ENCODE assay signal across 8 cellular contexts in the genomic region with DNA sequence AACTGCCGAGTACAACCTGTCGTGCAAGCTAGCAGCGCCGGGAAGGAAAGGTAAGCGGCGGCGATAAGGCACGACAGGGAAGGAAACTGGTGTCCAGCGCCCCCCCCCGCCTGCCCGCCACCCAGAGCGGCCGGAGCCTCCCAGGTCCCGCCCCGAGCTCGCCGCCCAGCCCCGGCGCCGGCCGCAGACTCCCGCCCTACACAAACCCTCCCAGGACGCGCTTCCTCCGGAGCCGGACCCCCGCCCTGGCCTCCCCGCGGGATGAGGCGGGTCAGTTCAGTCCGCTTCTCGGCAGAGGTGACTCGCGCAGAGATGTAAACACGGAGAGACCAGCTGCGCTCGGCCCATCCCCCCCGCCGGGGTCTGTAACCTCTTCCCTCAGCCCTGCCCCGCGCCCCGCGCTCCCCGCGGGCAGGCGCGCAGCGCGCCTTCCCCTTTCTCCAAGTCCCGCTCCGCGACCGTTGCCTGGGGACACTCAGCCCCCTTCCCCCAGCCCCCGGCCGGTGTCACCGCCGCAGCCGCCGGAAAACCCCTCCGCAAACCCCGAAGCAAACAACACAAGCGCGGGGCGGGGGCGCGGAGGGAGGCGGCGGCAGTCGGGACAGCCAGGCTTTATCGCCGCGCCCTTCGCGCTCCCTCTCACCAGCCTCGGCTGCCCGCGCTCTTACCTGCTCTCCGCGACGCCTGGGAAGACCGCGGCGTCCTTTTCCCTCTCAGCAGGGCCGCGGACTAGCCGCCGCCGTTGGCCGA. TPM values are rescaled to one million over a fixed set of nuclear protein-coding genes. Genes with fewer than 3 reads are reported as not detected.
A peak's percentile ranks its signal among the peaks of the same experiment; 100 is the strongest.
DNase-seq lines count a peak whose midpoint lies in the region; ATAC-seq and TF ChIP-seq lines count a peak whose summit lies in the region.

No MANE protein-coding gene starts in this region.

- H4K91ac ChIP-seq in IMR-90 (ENCODE audit: insufficient read depth, low read depth, low read length) = no peak overlapping the region

- H4K5ac ChIP-seq in IMR-90 (ENCODE audit: low read depth, low read length) = no peak overlapping the region

- H2BK15ac ChIP-seq in IMR-90 (ENCODE audit: low read depth, low read length) = no peak overlapping the region; the same call in 2 of the 3 replicates

- CTCF ChIA-PET in IMR-90 (lab: Yijun Ruan, JAX) = interaction anchor here (0.8 to 1.2 kb wide), 2 partner anchors 75 to 146 kb away, joined by 3 read pairs; no protein-coding TSS in a partner anchor

- H4K8ac ChIP-seq in IMR-90 (ENCODE audit: low read depth in 2 of 2, low read length in 2 of 2) = no peak overlapping the region; a peak in 1 of 4 replicates

- H3K27ac ChIP-seq in IMR-90 (ENCODE audit: insufficient read depth, low read length) (peak overlapping the region; percentile 92), foreskin keratinocyte (peak overlapping the region; percentile 46)

- peak overlapping the region; percentile 40; the same call in 1 of the 2 replicates for H3K18ac ChIP-seq in IMR-90 (ENCODE audit: low read depth, low read length)

- TF ChIP-seq CTCF in IMR-90 (conservative IDR thresholded peaks at IDR 0.05; ENCODE audit: low read depth, low read length) = no peak
- TF ChIP-seq CTCF in foreskin keratinocyte (conservative IDR thresholded peaks at IDR 0.05) = no peak

- peaks cover 7% of the 10 kb centered on the region; the same call in 1 of the 2 replicates for H3K4me1 ChIP-seq in IMR-90 (ENCODE audit: control insufficient read depth, insufficient read depth, low read length)
- peaks cover 8% of the 10 kb centered on the region for H3K4me1 ChIP-seq in foreskin keratinocyte
- H3K4me1 ChIP-seq in neuron (ENCODE audit: insufficient read depth, low read length) = peaks cover 12% of the 10 kb centered on the region

- peak overlapping the region; percentile 93 for H2AK9ac ChIP-seq in IMR-90 (replicated peaks; ENCODE audit: low read depth, low read length, poor library complexity)

- H3K23ac ChIP-seq in IMR-90 (ENCODE audit: low read depth, low read length) = peak overlapping the region; percentile 82

- H3K27me3 ChIP-seq in IMR-90 (ENCODE audit: control insufficient read depth, insufficient read depth, low read length) (no peaks in the 10 kb centered on the region), foreskin keratinocyte (no peaks in the 10 kb centered on the region), neuron (ENCODE audit: insufficient read depth, low read length) (no peaks in the 10 kb centered on the region)

- peaks cover 23% of the 10 kb centered on the region for H4K20me1 ChIP-seq in IMR-90 (ENCODE audit: insufficient read depth, low read length)

- 1% methylated on average over 45 of the region's 89 CpGs; no CpG with 5 or more reads in 1 of the 2 experiments for WGBS in IMR-90 (ENCODE audit: extremely low coverage in 2 of 2, insufficient read length in 1 of 2), 2 experiments

- H3K36me3 ChIP-seq in IMR-90 (ENCODE audit: control insufficient read depth, insufficient read depth, low read length) (no peaks in the 10 kb centered on the region), neuron (ENCODE audit: insufficient read depth, low read length) (no peaks in the 10 kb centered on the region)

- DNase-seq in COR-L47 (lab: John Stamatoyannopoulos, UW) (peak; percentile 80), IMR-90 (peak; percentile 79), SHP77 treated with DMSO at 0.1 percent for 48 hours (lab: John Stamatoyannopoulos, UW) (peak; percentile 11), foreskin keratinocyte (peak; percentile 18 to 54), stromal cell of bone marrow (ENCODE audit: low read depth) (peak; percentile 64)
- DNase-seq in activated naive CD4-positive, alpha-beta T cell (lab: John Stamatoyannopoulos, UW) = peak; percentile 35 to 63 (median 42)

- peak overlapping the region; percentile 71 for H3K14ac ChIP-seq in IMR-90 (replicated peaks; ENCODE audit: low read depth, low read length)

- ATAC-seq in GM21515 (IDR thresholded peaks at IDR 0.05; ENCODE audit: unreplicated experiment) = peak; percentile 17
- peak; percentile 55 for ATAC-seq in IMR-90 (ENCODE audit: low read depth)
- ATAC-seq in foreskin keratinocyte = peak; percentile 23

- POLR2A ChIA-PET in IMR-90 (lab: Charles Lee; ENCODE audit: unreplicated experiment) = interaction anchor here (0.8 kb wide), 1 partner anchor 100 kb away, joined by 3 read pairs; no protein-coding TSS in a partner anchor

- BruUV-seq in IMR-90 (replicated peaks; lab: Mats Ljungman, UMichigan) = no TSS peak

- H2BK5ac ChIP-seq in IMR-90 (ENCODE audit: low read depth, low read length, poor library complexity, severe bottlenecking) = peak overlapping the region; percentile 90

- TF ChIP-seq RAD21 in IMR-90 (IDR thresholded peaks at IDR 0.05; ENCODE audit: low read length) = no peak

- H2BK20ac ChIP-seq in IMR-90 (ENCODE audit: low read depth, low read length) = no peak overlapping the region

- no peak overlapping the region; the same call in 1 of the 2 replicates for H2AK5ac ChIP-seq in IMR-90 (ENCODE audit: low read depth, low read length)

- peak overlapping the region; percentile 88 for H3K4me3 ChIP-seq in IMR-90 (ENCODE audit: insufficient read depth, low read depth, low read length)
- H3K4me3 ChIP-seq in neuron (ENCODE audit: low read length) = peak overlapping the region; percentile 82

- no peak for TF ChIP-seq POLR2A in IMR-90 (IDR thresholded peaks at IDR 0.05; ENCODE audit: low read depth, low read length)

- in situ Hi-C loops in IMR-90 (cut with MboI; ENCODE audit: low sequenced_read_pairs) = no loop called here

- H3K79me1 ChIP-seq in IMR-90 (ENCODE audit: low read depth in 1 of 2, low read length in 2 of 2) = peaks cover 13 to 31% of the 10 kb centered on the region in 2 experiments

- H3K56ac ChIP-seq in IMR-90 (ENCODE audit: extremely low read depth, insufficient read depth, low read length) = peak overlapping the region; percentile 27; the same call in 1 of the 2 replicates

- peak overlapping the region; percentile 71 for H3K9ac ChIP-seq in IMR-90 (ENCODE audit: low read depth, low read length)

- dilution Hi-C loops in IMR-90 (cut with HindIII; ENCODE audit: low sequenced_read_pairs, unreplicated experiment) = no loop called here

- H2BK120ac ChIP-seq in IMR-90 (ENCODE audit: low read depth, low read length) = peak overlapping the region; percentile 58

- H3K9me3 ChIP-seq in IMR-90 (ENCODE audit: control insufficient read depth, insufficient read depth, low read length) (no peaks in the 10 kb centered on the region), neuron (ENCODE audit: low read length) (no peaks in the 10 kb centered on the region)

- no peaks in the 10 kb centered on the region for H3K9me1 ChIP-seq in IMR-90 (ENCODE audit: insufficient read depth, low read length)

- H3K4me2 ChIP-seq in IMR-90 (ENCODE audit: low read depth, low read length) = peak overlapping the region; percentile 73

- peak overlapping the region; percentile 65 for H3K4ac ChIP-seq in IMR-90 (ENCODE audit: low read depth, low read length)

- peak overlapping the region; percentile 94 for H2AFZ ChIP-seq in IMR-90 (replicated peaks; ENCODE audit: low read length, poor library complexity)
- peak overlapping the region; percentile 94 for H2AFZ ChIP-seq in neuron (ENCODE audit: low read depth, low read length)

- intact Hi-C loops in IMR-90 (cut with micrococcal nuclease) = loop anchor here (2.0 to 5.0 kb wide), 5 partner anchors 78 to 276 kb away; a partner anchor contains a TSS

TF ChIP-seq in IMR-90, 13 proteins besides CTCF, POLR2A, EP300 and RAD21:
- TF ChIP-seq BHLHE40 (IDR thresholded peaks at IDR 0.05; ENCODE audit: low read depth, low read length) = no peak
- TF ChIP-seq MAZ (IDR thresholded peaks at IDR 0.05; ENCODE audit: borderline replicate concordance, low read depth, low read length) = peak; percentile 75
- no peak for TF ChIP-seq RCOR1 (IDR thresholded peaks at IDR 0.05; ENCODE audit: insufficient replicate concordance, low read length)
- no peak for TF ChIP-seq MXI1 (IDR thresholded peaks at IDR 0.05; ENCODE audit: borderline replicate concordance, low read depth, low read length)
- no peak for TF ChIP-seq NFE2L2 (IDR thresholded peaks at IDR 0.05; ENCODE audit: low read depth, low read length)
- TF ChIP-seq CHD1 (IDR thresholded peaks at IDR 0.05; ENCODE audit: low read depth, low read length) = no peak
- 0 out of 2 replicates have a peak, but pooled peaks have one; percentile 10 for TF ChIP-seq FOS (IDR thresholded peaks at IDR 0.05; ENCODE audit: low read depth, low read length)
- no peak for TF ChIP-seq SMC3 (IDR thresholded peaks at IDR 0.05; ENCODE audit: low read depth, low read length)
- TF ChIP-seq MAFK (IDR thresholded peaks at IDR 0.05; ENCODE audit: low read depth, low read length) = no peak

RNA-seq across cellular contexts. Expression of a gene that starts 0.5 kb away (rescaled TPM):
- total RNA-seq in IMR-90 (2012; rRNA removed) = 37.8 and 42.3 TPM in 2 replicates
- 13.7 and 14.5 TPM in 2 replicates for polyA plus RNA-seq in IMR-90 (2012; rRNA removed)
- polyA plus RNA-seq in IMR-90 (2012; cell fraction: cytosol; rRNA removed) = 5.0 TPM in 2 replicates
- polyA plus RNA-seq in IMR-90 (2012; cell fraction: nucleus; rRNA removed; ENCODE audit: low replicate concordance) = 7.6 and 32.0 TPM in 2 replicates
- total RNA-seq in foreskin keratinocyte = 18.9 and 22.1 TPM in 2 replicates
- polyA plus RNA-seq in foreskin keratinocyte = 4.5 and 5.8 TPM in 2 replicates

Comparison
In these comparisons a context has a peak if more than half of its experiments do, and no peak if none do; other contexts are left out.
1. Peak in every context shown above with its lines: DNase-seq, ATAC-seq, H3K4me3 ChIP-seq and H3K27ac ChIP-seq.
2. DNase-seq: peak in every context shown above with its lines; median percentile 80 in COR-L47; 79 in IMR-90; 64 in stromal cell of bone marrow; 42 in activated naive CD4-positive, alpha-beta T cell; 36 in foreskin keratinocyte; 11 in SHP77 treated with DMSO at 0.1 percent for 48 hours.